Comparison of ENCODE assay signal across 18 cellular contexts in the genomic region with DNA sequence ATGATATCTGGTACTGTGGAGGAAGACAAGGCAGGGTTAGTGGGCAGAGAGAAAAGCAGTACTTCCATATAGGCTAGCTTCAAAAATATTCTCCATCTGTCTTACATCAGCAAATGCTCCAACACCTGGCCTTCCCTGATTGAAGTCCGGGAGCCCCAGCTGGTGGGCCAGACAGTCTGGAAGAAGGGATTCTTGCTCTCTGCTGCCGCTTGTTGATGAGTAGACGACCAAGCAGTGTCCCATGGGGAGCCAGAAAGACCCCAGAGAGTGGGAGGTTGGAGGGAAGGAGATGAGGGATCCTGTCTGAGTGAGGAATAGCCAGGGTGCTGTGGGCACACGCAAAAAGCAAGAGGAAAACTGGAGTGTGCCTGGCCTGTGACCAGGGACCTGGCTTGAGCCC.
"Had no signal": no experiment of that assay in that cellular context is flagged by ENCODE, and none has a peak within 500 bp of the region (broad histone marks: within the 10 kb centered on the region; RNA-seq: fewer than 3 reads in every experiment).

No MANE protein-coding gene starts in this region.

- H3K4me3 Mint-ChIP-seq: activated T-helper 17 cell treated with anti-CD3 and anti-CD28 coated beads, Interleukin-2, amount 50 U/mL, for 72 hours; natural killer cell; stimulated activated memory B cell treated with anti-CD40 and anti-IgM and Interleukin-4, amounts not matched to agents 10 μg/mL and 1 μg/mL and 100 μg/mL, for 72 hours had no signal

- H3K27ac Mint-ChIP-seq: activated T-helper 17 cell treated with anti-CD3 and anti-CD28 coated beads, Interleukin-2, amount 50 U/mL, for 72 hours; natural killer cell; stimulated activated memory B cell treated with anti-CD40 and anti-IgM and Interleukin-4, amounts not matched to agents 10 μg/mL and 1 μg/mL and 100 μg/mL, for 72 hours had no signal

- H3K27ac ChIP-seq: foreskin keratinocyte, prostate gland, sigmoid colon, uterus had no signal

- H3K9me3 ChIP-seq: prostate gland, sigmoid colon, uterus had no signal

- H3K4me3 ChIP-seq: prostate gland, sigmoid colon, uterus had no signal

- H3K9me3 Mint-ChIP-seq: activated T-helper 17 cell treated with anti-CD3 and anti-CD28 coated beads, Interleukin-2, amount 50 U/mL, for 72 hours; stimulated activated memory B cell treated with anti-CD40 and anti-IgM and Interleukin-4, amounts not matched to agents 10 μg/mL and 1 μg/mL and 100 μg/mL, for 72 hours had no signal

- H3K36me3 Mint-ChIP-seq: natural killer cell; stimulated activated memory B cell treated with anti-CD40 and anti-IgM and Interleukin-4, amounts not matched to agents 10 μg/mL and 1 μg/mL and 100 μg/mL, for 72 hours had no signal

- DNase-seq: activated CD4-positive, alpha-beta T cell treated with anti-CD3 and anti-CD28 coated beads for 1 hour; activated CD4-positive, alpha-beta T cell treated with anti-CD3 and anti-CD28 coated beads, Interleukin-2, amount 50 U/mL, for 48 hours; activated naive CD4-positive, alpha-beta T cell treated with Interleukin-2 at 50 U/mL for 16 hours; anterior cingulate cortex; cerebellar nuclear complex; effector CD8-positive, alpha-beta T cell; foreskin keratinocyte; left ventricle myocardium superior; mesenchymal stem cell; natural killer cell; occipital lobe; sigmoid colon; stimulated activated CD4-positive, alpha-beta T cell treated with anti-CD3 and anti-CD28 coated beads, Interleukin-12 subunit alpha, Interleukin-12 subunit beta, amount 100 ng/mL, for 4 hours; T-helper 9 cell; uterus had no signal

- H3K36me3 ChIP-seq: prostate gland, sigmoid colon, uterus had no signal

- H3K4me1 ChIP-seq: prostate gland had no signal

- ATAC-seq: activated T-helper 17 cell treated with anti-CD3 and anti-CD28 coated beads, Interleukin-2, amount 50 U/mL, for 72 hours; foreskin keratinocyte; left ventricle myocardium superior; stimulated activated memory B cell treated with anti-CD40 and anti-IgM and Interleukin-4, amounts not matched to agents 10 μg/mL and 1 μg/mL and 100 μg/mL, for 72 hours had no signal
